Comparison of ENCODE assay signal across 16 cellular contexts in the genomic region with DNA sequence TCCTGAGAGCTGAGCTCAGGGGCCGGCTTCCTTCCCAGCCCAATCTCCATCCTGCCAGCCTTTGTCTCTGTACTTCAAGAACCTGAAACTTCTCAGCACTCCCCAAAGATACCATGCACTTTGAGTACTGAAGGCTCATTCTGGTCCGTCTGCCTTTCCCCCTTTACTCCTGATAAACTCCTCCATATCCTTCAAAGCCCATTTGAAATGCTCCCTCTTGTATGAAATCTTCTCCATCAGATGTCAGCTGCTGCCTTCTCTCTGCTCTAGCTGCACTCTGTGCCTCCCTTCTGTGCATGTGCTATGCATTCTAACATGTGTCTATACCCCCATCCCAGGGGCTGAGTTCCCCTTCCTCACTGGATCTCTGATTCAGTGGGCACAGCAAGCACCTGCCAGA.
"Had no signal": no experiment of that assay in that cellular context is flagged by ENCODE, and none has a peak within 500 bp of the region (broad histone marks: within the 10 kb centered on the region; RNA-seq: fewer than 3 reads in every experiment).

No MANE protein-coding gene starts in this region.

- H3K4me3 Mint-ChIP-seq: activated B cell treated with CpG ODN at 0.5 μM for 24 hours; activated CD4-positive, alpha-beta memory T cell treated with anti-CD3 and anti-CD28 coated beads for 36 hours; activated T-helper 17 cell treated with anti-CD3 and anti-CD28 coated beads, Interleukin-2, amount 50 U/mL, for 72 hours; T-cell; type B pancreatic cell had no signal

- H3K27me3 ChIP-seq: gastroesophageal sphincter, stomach had no signal

- H3K4me3 ChIP-seq: gastroesophageal sphincter, skin epidermis, stomach had no signal

- H3K27ac ChIP-seq: skin epidermis had no signal

- H3K27ac Mint-ChIP-seq: activated B cell treated with CpG ODN at 0.5 μM for 24 hours; activated CD4-positive, alpha-beta memory T cell treated with anti-CD3 and anti-CD28 coated beads for 36 hours; activated T-helper 17 cell treated with anti-CD3 and anti-CD28 coated beads, Interleukin-2, amount 50 U/mL, for 72 hours; T-cell; type B pancreatic cell had no signal

- ATAC-seq: activated T-helper 17 cell treated with anti-CD3 and anti-CD28 coated beads, Interleukin-2, amount 50 U/mL, for 72 hours; esophagus mucosa; gastroesophageal sphincter; left colon; T-cell had no signal

- H3K36me3 ChIP-seq: gastroesophageal sphincter, stomach had no signal

- H3K9me3 ChIP-seq: gastroesophageal sphincter, stomach had no signal

- H3K27me3 Mint-ChIP-seq: activated B cell treated with CpG ODN at 0.5 μM for 24 hours; activated CD4-positive, alpha-beta memory T cell treated with anti-CD3 and anti-CD28 coated beads for 36 hours; activated T-helper 17 cell treated with anti-CD3 and anti-CD28 coated beads, Interleukin-2, amount 50 U/mL, for 72 hours; T-cell; type B pancreatic cell had no signal

- H3K4me1 Mint-ChIP-seq: activated T-helper 17 cell treated with anti-CD3 and anti-CD28 coated beads, Interleukin-2, amount 50 U/mL, for 72 hours had no signal

- DNase-seq: activated B cell treated with CpG ODN at 0.5 μM for 24 hours; activated CD4-positive, alpha-beta memory T cell treated with anti-CD3 and anti-CD28 coated beads for 36 hours; activated CD4-positive, alpha-beta T cell treated with anti-CD3 and anti-CD28 coated beads for 4 hours; activated naive CD4-positive, alpha-beta T cell; aorta; cerebellar nuclear complex; cortex of kidney; effector CD8-positive, alpha-beta T cell; left colon; stomach; T-cell had no signal

- H3K9me3 Mint-ChIP-seq: activated B cell treated with CpG ODN at 0.5 μM for 24 hours; activated CD4-positive, alpha-beta memory T cell treated with anti-CD3 and anti-CD28 coated beads for 36 hours; activated T-helper 17 cell treated with anti-CD3 and anti-CD28 coated beads, Interleukin-2, amount 50 U/mL, for 72 hours; T-cell; type B pancreatic cell had no signal

- H3K36me3 Mint-ChIP-seq: activated CD4-positive, alpha-beta memory T cell treated with anti-CD3 and anti-CD28 coated beads for 36 hours; type B pancreatic cell had no signal
